In the genomic region with DNA sequence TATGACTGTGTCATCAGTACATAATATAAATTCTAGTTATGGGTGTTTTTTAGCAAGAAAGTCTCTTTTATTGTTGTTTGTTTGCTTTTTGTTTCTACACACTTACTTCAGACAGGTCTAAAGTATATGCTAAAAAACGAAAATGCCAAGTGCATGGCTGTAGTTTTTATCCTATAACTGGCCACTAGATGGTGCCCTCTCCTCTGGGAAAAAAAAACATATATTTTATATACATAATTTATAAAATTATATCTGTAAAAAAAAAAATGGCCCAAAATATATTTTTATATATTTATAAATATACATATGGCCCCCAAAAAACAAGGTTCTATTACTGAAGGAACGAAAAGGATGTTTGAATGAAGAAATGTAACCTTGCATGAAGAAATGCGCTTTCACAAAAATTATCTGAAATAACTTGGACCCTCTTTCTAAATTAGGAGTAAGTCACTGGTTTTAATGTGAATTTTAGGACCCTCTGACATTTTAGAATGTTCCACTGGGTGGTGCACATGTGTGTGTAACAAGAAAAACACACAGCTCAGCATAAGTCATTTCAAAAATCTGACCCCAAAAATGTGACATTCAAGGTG, we compare ENCODE assay signal across 8 cellular contexts.
DNase-seq lines count a peak whose midpoint lies in the region; ATAC-seq and TF ChIP-seq lines count a peak whose summit lies in the region.

No MANE protein-coding gene starts in this region.

- no peak overlapping the region for H3K4me3 Mint-ChIP-seq in activated B cell treated with CpG ODN at 0.5 μM for 24 hours

- H3K27ac Mint-ChIP-seq in activated B cell treated with CpG ODN at 0.5 μM for 24 hours, result no peak overlapping the region

- ATAC-seq in activated B cell treated with CpG ODN at 0.5 μM for 24 hours (ENCODE audit: low read depth) (no peak), GM19452 (IDR thresholded peaks at IDR 0.05; ENCODE audit: unreplicated experiment) (no peak)
- ATAC-seq in stimulated activated naive CD8-positive, alpha-beta T cell treated with anti-CD3 and anti-CD28 coated beads, Interleukin-15, Interleukin-2, amounts not matched to agents 100 U/mL and 50 U/mL, for 24 hours, result no peak

- no peaks in the 10 kb centered on the region for H3K9me3 Mint-ChIP-seq in activated B cell treated with CpG ODN at 0.5 μM for 24 hours

- CTCF ChIA-PET in activated B cell treated with CpG ODN at 0.5 μM for 24 hours (lab: Charles Lee), result interaction anchor here (0.6 to 1.8 kb wide), 8 partner anchors 29 to 1029 kb away, joined by 3 to 11 read pairs (median 3); no protein-coding TSS in a partner anchor

- no peaks in the 10 kb centered on the region for H3K4me1 Mint-ChIP-seq in activated B cell treated with CpG ODN at 0.5 μM for 24 hours

- no peaks in the 10 kb centered on the region for H3K36me3 Mint-ChIP-seq in activated B cell treated with CpG ODN at 0.5 μM for 24 hours (ENCODE audit: low read depth)

- DNase-seq in NCI-H2029 (lab: John Stamatoyannopoulos, UW) (peak; percentile 19), NCI-H2029 treated with DMSO at 0.1 percent for 48 hours (lab: John Stamatoyannopoulos, UW) (no peak), KG1 (lab: John Stamatoyannopoulos, UW) (peak; percentile 19), activated B cell treated with CpG ODN at 0.5 μM for 24 hours (no peak), left kidney (ENCODE audit: low read depth, low spot score) (peak; percentile 31)
- no peak for DNase-seq in activated effector memory CD4-positive, alpha-beta T cell treated with Interleukin-2 at 50 U/mL for 16 hours
- DNase-seq in stimulated activated naive CD8-positive, alpha-beta T cell treated with anti-CD3 and anti-CD28 coated beads, Interleukin-15, Interleukin-2, amounts not matched to agents 100 U/mL and 50 U/mL, for 24 hours, result no peak

- intact Hi-C loops in activated B cell treated with CpG ODN at 0.5 μM for 24 hours (cut with micrococcal nuclease), result loop anchor here (1.0 to 2.0 kb wide), 4 partner anchors 529 to 1031 kb away; no protein-coding TSS in a partner anchor

- H3K27me3 Mint-ChIP-seq in activated B cell treated with CpG ODN at 0.5 μM for 24 hours, result peaks cover 4% of the 10 kb centered on the region

- POLR2A ChIA-PET in activated B cell treated with CpG ODN at 0.5 μM for 24 hours (lab: Charles Lee), result no interaction called here

- TF ChIP-seq CTCF in activated B cell treated with CpG ODN at 0.5 μM for 24 hours (IDR thresholded peaks at IDR 0.05), result peak; percentile 65

Comparison
In these comparisons a context has a peak if more than half of its experiments do, and no peak if none do; other contexts are left out.
1. DNase-seq: peak in NCI-H2029 (single experiment), KG1 (single experiment) and left kidney (single experiment); none in NCI-H2029 treated with DMSO at 0.1 percent for 48 hours (single experiment), activated B cell treated with CpG ODN at 0.5 μM for 24 hours (single experiment), activated effector memory CD4-positive, alpha-beta T cell treated with Interleukin-2 at 50 U/mL for 16 hours (single experiment) and stimulated activated naive CD8-positive, alpha-beta T cell treated with anti-CD3 and anti-CD28 coated beads, Interleukin-15, Interleukin-2, amounts not matched to agents 100 U/mL and 50 U/mL, for 24 hours (single experiment).